In genomic region chr1:2289607-2290006, GRCh38 we compare ENCODE assay signal across 1 cellular context.
TF ChIP-seq lines count a peak whose summit lies in the region.

No MANE protein-coding gene starts in this region.

TF ChIP-seq in H1, 55 proteins besides CTCF, POLR2A, EP300 and RAD21 (continued from another document):
- no peak for TF ChIP-seq CHD7 (IDR thresholded peaks at IDR 0.05; ENCODE audit: insufficient replicate concordance, low read length)
- no peak for TF ChIP-seq SP2 (IDR thresholded peaks at IDR 0.05; ENCODE audit: low read length)
- TF ChIP-seq GABPA (IDR thresholded peaks at IDR 0.05; ENCODE audit: borderline replicate concordance, insufficient read depth, low read length) = no peak
- TF ChIP-seq TBP (IDR thresholded peaks at IDR 0.05; ENCODE audit: low read depth, low read length) = no peak
- TF ChIP-seq CREB1 (IDR thresholded peaks at IDR 0.05) = no peak
- no peak for TF ChIP-seq SRF (IDR thresholded peaks at IDR 0.05; ENCODE audit: low read depth, low read length)
- no peak for TF ChIP-seq EGR1 (IDR thresholded peaks at IDR 0.05; ENCODE audit: borderline replicate concordance, low read depth, low read length)
- no peak for TF ChIP-seq ZNF274 (IDR thresholded peaks at IDR 0.05; ENCODE audit: borderline replicate concordance, extremely low read depth, low read length)
